ENCODE assay signal across 8 cellular contexts in the genomic region with DNA sequence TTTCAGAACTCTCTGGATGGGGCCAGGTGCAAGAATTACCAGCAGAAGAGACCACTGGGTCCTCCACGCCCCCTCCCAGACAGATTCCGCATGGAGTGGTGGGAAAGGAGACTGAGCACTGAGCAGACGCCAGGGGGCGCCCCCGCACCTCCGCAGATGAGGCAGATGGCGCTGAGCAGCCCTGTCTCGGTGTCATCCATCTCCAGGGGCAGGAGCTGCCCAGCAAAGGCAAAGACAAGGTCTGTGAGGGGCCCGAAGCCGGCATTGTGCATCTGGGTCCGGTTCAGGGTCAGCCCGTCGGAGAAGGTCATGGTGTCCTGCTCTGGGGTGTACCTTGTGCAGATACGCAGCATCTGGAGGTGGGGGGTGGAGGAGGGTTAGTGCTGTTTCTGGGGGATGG. TPM values are rescaled to one million over a fixed set of nuclear protein-coding genes. Genes with fewer than 3 reads are reported as not detected.
DNase-seq lines count a peak whose midpoint lies in the region; ATAC-seq and TF ChIP-seq lines count a peak whose summit lies in the region.

No MANE protein-coding gene starts in this region.

- H2BK120ac ChIP-seq in IMR-90 (ENCODE audit: low read depth, low read length), result no peak overlapping the region

- no peak overlapping the region for H3K23ac ChIP-seq in IMR-90 (ENCODE audit: low read depth, low read length)

- WGBS in IMR-90 (ENCODE audit: extremely low coverage in 2 of 2, insufficient read length in 1 of 2), 2 experiments, result 40% methylated on average over 3 of the region's 14 CpGs; no CpG with 5 or more reads in 1 of the 2 experiments

- peak overlapping the region; percentile 57 for H3K4ac ChIP-seq in IMR-90 (ENCODE audit: low read depth, low read length)

- peaks cover 33 to 49% of the 10 kb centered on the region in 2 experiments for H3K79me1 ChIP-seq in IMR-90 (ENCODE audit: low read depth in 1 of 2, low read length in 2 of 2)

- H3K9me3 Mint-ChIP-seq in nephron, result no peaks in the 10 kb centered on the region

- no peak overlapping the region for H3K4me2 ChIP-seq in IMR-90 (ENCODE audit: low read depth, low read length)

- TF ChIP-seq RAD21 in IMR-90 (IDR thresholded peaks at IDR 0.05; ENCODE audit: low read length), result peak; percentile 99

- H3K4me1 ChIP-seq in IMR-90 (ENCODE audit: control insufficient read depth, insufficient read depth, low read length), result peaks cover 19% of the 10 kb centered on the region

- H4K8ac ChIP-seq in IMR-90 (ENCODE audit: low read depth in 2 of 2, low read length in 2 of 2), result peak overlapping the region in 1 of 2 experiments; percentile 44; a peak in 1 of 4 replicates

- ATAC-seq in IMR-90 (ENCODE audit: low read depth) (peak; percentile 86), esophagus mucosa (peak; percentile 38), HG02938 (IDR thresholded peaks at IDR 0.05; ENCODE audit: unreplicated experiment) (no peak)

- H3K4me3 Mint-ChIP-seq in nephron, result peak overlapping the region in 1 of 3 experiments; percentile 7

- TF ChIP-seq CTCF in IMR-90 (conservative IDR thresholded peaks at IDR 0.05; ENCODE audit: low read depth, low read length) (peak; percentile 95), nephron (IDR thresholded peaks at IDR 0.05; ENCODE audit: unreplicated experiment in 3 of 3) (peak; percentile 86 to 92 (median 92))

- TF ChIP-seq POLR2A in IMR-90 (IDR thresholded peaks at IDR 0.05; ENCODE audit: low read depth, low read length), result 0 out of 2 replicates have a peak, but pooled peaks have one; percentile 32

- no peaks in the 10 kb centered on the region for H3K27me3 ChIP-seq in IMR-90 (ENCODE audit: control insufficient read depth, insufficient read depth, low read length)

- H3K36me3 Mint-ChIP-seq in nephron (ENCODE audit: low read depth), result peaks cover 27% of the 10 kb centered on the region

- peak overlapping the region; percentile 78 for H2AFZ ChIP-seq in IMR-90 (replicated peaks; ENCODE audit: low read length, poor library complexity)

- no peak overlapping the region for H3K14ac ChIP-seq in IMR-90 (replicated peaks; ENCODE audit: low read depth, low read length)

- H2BK5ac ChIP-seq in IMR-90 (ENCODE audit: low read depth, low read length, poor library complexity, severe bottlenecking), result no peak overlapping the region

- H4K91ac ChIP-seq in IMR-90 (ENCODE audit: insufficient read depth, low read depth, low read length), result no peak overlapping the region; the same call in 1 of the 2 replicates

- dilution Hi-C loops in IMR-90 (cut with HindIII; ENCODE audit: low sequenced_read_pairs, unreplicated experiment), result no loop called here

- no peak overlapping the region for H3K18ac ChIP-seq in IMR-90 (ENCODE audit: low read depth, low read length)

- H3K27me3 Mint-ChIP-seq in nephron (ENCODE audit: low read depth), result no peaks in the 10 kb centered on the region

- H4K5ac ChIP-seq in IMR-90 (ENCODE audit: low read depth, low read length), result no peak overlapping the region

- no peak overlapping the region for H2BK15ac ChIP-seq in IMR-90 (ENCODE audit: low read depth, low read length)

- no peak overlapping the region for H3K9ac ChIP-seq in IMR-90 (ENCODE audit: low read depth, low read length)

- H2AK5ac ChIP-seq in IMR-90 (ENCODE audit: low read depth, low read length), result 0 out of 2 replicates have a peak overlapping the region, but pooled peaks have one; percentile 50

- no peak overlapping the region for H2BK20ac ChIP-seq in IMR-90 (ENCODE audit: low read depth, low read length)

- peak overlapping the region; percentile 80 for H2AK9ac ChIP-seq in IMR-90 (replicated peaks; ENCODE audit: low read depth, low read length, poor library complexity)

- H4K20me1 ChIP-seq in IMR-90 (ENCODE audit: insufficient read depth, low read length), result peaks cover 8% of the 10 kb centered on the region; the same call in 1 of the 2 replicates

- H3K9me3 ChIP-seq in IMR-90 (ENCODE audit: control insufficient read depth, insufficient read depth, low read length), result no peaks in the 10 kb centered on the region

- intact Hi-C loops in IMR-90 (cut with micrococcal nuclease), result loop anchor here (1.0 to 10.0 kb wide), 7 partner anchors 39 to 294 kb away; partner anchors contain the start of genes AAAS, ESPL1, MYG1 and NPFF

- peak overlapping the region in 1 of 3 experiments; percentile 8 for H3K27ac Mint-ChIP-seq in nephron

- peaks cover 47% of the 10 kb centered on the region for H3K36me3 ChIP-seq in IMR-90 (ENCODE audit: control insufficient read depth, insufficient read depth, low read length)

- CTCF ChIA-PET in IMR-90 (lab: Yijun Ruan, JAX), result interaction anchor here (0.5 to 1.1 kb wide), 11 partner anchors 13 to 147 kb away, joined by 3 to 8 read pairs (median 4); partner anchors contain the start of gene PFDN5

- in situ Hi-C loops in IMR-90 (cut with MboI; ENCODE audit: low sequenced_read_pairs), result loop anchor here (5.0 to 10.0 kb wide), 2 partner anchors 74 to 301 kb away; no protein-coding TSS in a partner anchor

- H3K27ac ChIP-seq in IMR-90 (ENCODE audit: insufficient read depth, low read length), result no peak overlapping the region

- POLR2A ChIA-PET in IMR-90 (lab: Charles Lee; ENCODE audit: unreplicated experiment), result no interaction called here

- H3K4me1 Mint-ChIP-seq in nephron, result peaks cover 25% of the 10 kb centered on the region

- no TSS peak for BruUV-seq in IMR-90 (replicated peaks; lab: Mats Ljungman, UMichigan)

- no peak overlapping the region for H3K56ac ChIP-seq in IMR-90 (ENCODE audit: extremely low read depth, insufficient read depth, low read length)

- H3K4me3 ChIP-seq in IMR-90 (ENCODE audit: insufficient read depth, low read depth, low read length), result no peak overlapping the region

- DNase-seq in EH (ENCODE audit: low read depth) (peak; percentile 80), IMR-90 (peak; percentile 70), OCI-M1 (lab: John Stamatoyannopoulos, UW) (peak; percentile 85), activated T-cell treated with anti-CD3 and anti-CD28 coated beads for 4 hours (peak; percentile 77)
- peak; percentile 59 to 86 (median 77) for DNase-seq in stimulated activated naive CD4-positive, alpha-beta T cell (lab: John Stamatoyannopoulos, UW)

- H3K9me1 ChIP-seq in IMR-90 (ENCODE audit: insufficient read depth, low read length), result peaks cover 18% of the 10 kb centered on the region

TF ChIP-seq in IMR-90, 13 proteins besides CTCF, POLR2A, EP300 and RAD21:
- TF ChIP-seq FOS (IDR thresholded peaks at IDR 0.05; ENCODE audit: low read depth, low read length) (no peak), MXI1 (IDR thresholded peaks at IDR 0.05; ENCODE audit: borderline replicate concordance, low read depth, low read length) (0 out of 2 replicates have a peak, but pooled peaks have one; percentile 46), MAZ (IDR thresholded peaks at IDR 0.05; ENCODE audit: borderline replicate concordance, low read depth, low read length) (peak; percentile 19; the same call in 1 of the 2 replicates), RFX5 (IDR thresholded peaks at IDR 0.05; ENCODE audit: low read depth, low read length) (no peak), NFE2L2 (IDR thresholded peaks at IDR 0.05; ENCODE audit: low read depth, low read length) (no peak), ELK1 (IDR thresholded peaks at IDR 0.05; ENCODE audit: borderline replicate concordance, low read depth, low read length) (no peak), CHD1 (IDR thresholded peaks at IDR 0.05; ENCODE audit: low read depth, low read length) (peak; percentile 76; the same call in 1 of the 2 replicates), SMC3 (IDR thresholded peaks at IDR 0.05; ENCODE audit: low read depth, low read length) (peak; percentile 98)
- TF ChIP-seq, protein P1, sequence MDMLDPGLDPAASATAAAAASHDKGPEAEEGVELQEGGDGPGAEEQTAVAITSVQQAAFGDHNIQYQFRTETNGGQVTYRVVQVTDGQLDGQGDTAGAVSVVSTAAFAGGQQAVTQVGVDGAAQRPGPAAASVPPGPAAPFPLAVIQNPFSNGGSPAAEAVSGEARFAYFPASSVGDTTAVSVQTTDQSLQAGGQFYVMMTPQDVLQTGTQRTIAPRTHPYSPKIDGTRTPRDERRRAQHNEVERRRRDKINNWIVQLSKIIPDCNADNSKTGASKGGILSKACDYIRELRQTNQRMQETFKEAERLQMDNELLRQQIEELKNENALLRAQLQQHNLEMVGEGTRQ (IDR thresholded peaks at IDR 0.05; ENCODE audit: low read depth, low read length), result no peak

RNA-seq across cellular contexts. Expression of gene ITGB7, which starts 6.3 kb away (rescaled TPM):
- under 0.01 and 0.18 TPM in 2 replicates for total RNA-seq in IMR-90 (2012; rRNA removed)
- polyA plus RNA-seq in IMR-90 (2012; rRNA removed), result 0.44 and 0.60 TPM in 2 replicates
- polyA plus RNA-seq in IMR-90 (2012; cell fraction: cytosol; rRNA removed), result 0.11 and 0.23 TPM in 2 replicates
- polyA plus RNA-seq in IMR-90 (2012; cell fraction: nucleus; rRNA removed; ENCODE audit: low replicate concordance), result 2.5 and 4.3 TPM in 2 replicates
- total RNA-seq in esophagus mucosa, result 7.0 TPM

RNA-seq across cellular contexts. Expression of gene RARG, which starts 18.7 kb away (rescaled TPM):
- 7.5 and 7.9 TPM in 2 replicates for total RNA-seq in IMR-90 (2012; rRNA removed)
- 28.6 and 30.9 TPM in 2 replicates for polyA plus RNA-seq in IMR-90 (2012; rRNA removed)
- polyA plus RNA-seq in IMR-90 (2012; cell fraction: cytosol; rRNA removed), result 19.9 and 30.7 TPM in 2 replicates
- polyA plus RNA-seq in IMR-90 (2012; cell fraction: nucleus; rRNA removed; ENCODE audit: low replicate concordance), result 50.8 and 62.0 TPM in 2 replicates
- 168 TPM for total RNA-seq in esophagus mucosa

RNA-seq across cellular contexts. Expression of gene CSAD, which starts 32.6 kb away (rescaled TPM):
- total RNA-seq in IMR-90 (2012; rRNA removed) (5.0 and 5.4 TPM in 2 replicates), esophagus mucosa (17.1 TPM)
- polyA plus RNA-seq in IMR-90 (2012; rRNA removed), result 39.8 and 45.6 TPM in 2 replicates
- polyA plus RNA-seq in IMR-90 (2012; cell fraction: cytosol; rRNA removed), result 8.8 and 9.9 TPM in 2 replicates
- polyA plus RNA-seq in IMR-90 (2012; cell fraction: nucleus; rRNA removed; ENCODE audit: low replicate concordance), result 572 and 670 TPM in 2 replicates

RNA-seq across cellular contexts. Expression of gene ZNF740, which starts 32.8 kb away (rescaled TPM):
- total RNA-seq in IMR-90 (2012; rRNA removed) (11.7 and 13.1 TPM in 2 replicates), esophagus mucosa (19.6 TPM)
- polyA plus RNA-seq in IMR-90 (2012; rRNA removed), result 7.0 and 14.0 TPM in 2 replicates
- 3.0 and 3.9 TPM in 2 replicates for polyA plus RNA-seq in IMR-90 (2012; cell fraction: cytosol; rRNA removed)
- polyA plus RNA-seq in IMR-90 (2012; cell fraction: nucleus; rRNA removed; ENCODE audit: low replicate concordance), result 13.8 and 55.4 TPM in 2 replicates

RNA-seq across cellular contexts. Expression of gene ESPL1, which starts 54.8 kb away (rescaled TPM):
- total RNA-seq in IMR-90 (2012; rRNA removed) (5.6 and 6.5 TPM in 2 replicates), esophagus mucosa (33.8 TPM)
- 8.6 and 9.2 TPM in 2 replicates for polyA plus RNA-seq in IMR-90 (2012; rRNA removed)
- polyA plus RNA-seq in IMR-90 (2012; cell fraction: cytosol; rRNA removed), result 3.7 and 4.6 TPM in 2 replicates
- 19.5 and 33.8 TPM in 2 replicates for polyA plus RNA-seq in IMR-90 (2012; cell fraction: nucleus; rRNA removed; ENCODE audit: low replicate concordance)

Comparison
In these comparisons a context has a peak if more than half of its experiments do, and no peak if none do; other contexts are left out.
1. RNA of gene RARG, which starts 18.7 kb away (total RNA-seq): 168 TPM in esophagus mucosa (single experiment); 7.5 to 7.9 TPM in IMR-90; every median in the first group is over 10 times any median in the second.
2. Peak in every context shown above with its lines, with median percentiles within 50 percentile points of each other: DNase-seq.